ENCODE assay signal across 12 cellular contexts in the genomic region with DNA sequence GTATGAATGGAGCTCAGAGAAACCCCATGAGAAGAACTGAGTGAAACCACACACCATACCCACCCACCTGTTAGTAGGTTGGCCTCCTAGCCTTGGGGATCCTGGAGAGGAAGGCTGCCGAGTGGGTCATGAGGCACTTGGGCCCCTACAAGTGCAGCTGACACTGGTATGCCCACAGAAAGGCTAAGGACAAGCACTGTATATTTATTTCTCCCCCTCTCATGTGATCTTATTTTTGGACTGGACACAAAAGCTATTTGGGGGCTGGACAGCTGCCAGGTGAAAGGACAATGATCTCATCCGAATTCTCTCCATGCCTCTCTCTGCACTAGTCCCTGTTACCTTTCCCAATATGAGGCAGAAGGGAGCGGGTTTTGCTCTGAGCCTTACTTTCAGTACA. TPM values are rescaled to one million over a fixed set of nuclear protein-coding genes. Genes with fewer than 3 reads are reported as not detected.
DNase-seq lines count a peak whose midpoint lies in the region; ATAC-seq and TF ChIP-seq lines count a peak whose summit lies in the region.
"Had no signal": no experiment of that assay in that cellular context is flagged by ENCODE, and none has a peak within 500 bp of the region (broad histone marks: within the 10 kb centered on the region; RNA-seq: fewer than 3 reads in every experiment).

No MANE protein-coding gene starts in this region.

- WGBS in lung, 2 donors = 54 to 77% methylated on average over 3 of the region's 3 CpGs
- whole genome bisulfite sequencing in tibial nerve, 2 donors = 41 to 46% methylated on average over 2 to 3 of the region's 3 CpGs

- no peaks in the 10 kb centered on the region for H3K27me3 ChIP-seq in lung (ENCODE audit: control insufficient read depth, insufficient read depth)
- H3K27me3 ChIP-seq in tibial nerve = no peaks in the 10 kb centered on the region

- H3K36me3 ChIP-seq in lung (ENCODE audit: control insufficient read depth in 2 of 2, insufficient read depth in 2 of 2, low read length in 2 of 2) (no peaks in the 10 kb centered on the region), tibial nerve (no peaks in the 10 kb centered on the region)

- no peak for TF ChIP-seq POLR2A in tibial nerve (IDR thresholded peaks at IDR 0.05)

- H3K27ac ChIP-seq in lung (ENCODE audit: low read depth in 1 of 2, low read length in 1 of 2) = peak overlapping the region; percentile 41 to 92
- peak overlapping the region; percentile 0 to 79 (median 64) for H3K27ac ChIP-seq in tibial nerve

- DNase-seq in NCI-H2196 treated with DMSO at 0.1 percent for 48 hours (lab: John Stamatoyannopoulos, UW; ENCODE audit: unreplicated experiment) (peak; percentile 35), choroid plexus epithelial cell (ENCODE audit: low read depth) (peak; percentile 67), lung (ENCODE audit: low spot score) (no peak), tibial nerve (ENCODE audit: low spot score in 2 of 2) (no peak), NOMO-1 (lab: John Stamatoyannopoulos, UW; ENCODE audit: unreplicated experiment in 2 of 2) (no peak), OCI-M1 (lab: John Stamatoyannopoulos, UW) (no peak)
- DNase-seq: activated gamma-delta T cell treated with Interleukin-2 at 50 U/mL for 16 hours; NCI-H1930; stimulated activated naive CD4-positive, alpha-beta T cell had no signal

- TF ChIP-seq EP300 in tibial nerve (IDR thresholded peaks at IDR 0.05) = no peak

- H3K9me3 ChIP-seq in lung (ENCODE audit: control insufficient read depth in 2 of 2, insufficient read depth in 1 of 2, low read length in 1 of 2) (no peaks in the 10 kb centered on the region), tibial nerve (no peaks in the 10 kb centered on the region)

- H3K4me1 ChIP-seq in lung (ENCODE audit: control insufficient read depth in 2 of 2, insufficient read depth in 2 of 2, low read length in 2 of 2) (peaks cover 10 to 22% of the 10 kb centered on the region in 2 donors), tibial nerve (peaks cover 0 to 35% (median 14%) of the 10 kb centered on the region in 4 donors)

- no peak for ATAC-seq in lung (ENCODE audit: insufficient read depth, low FRiP score)
- ATAC-seq in GM21619 (IDR thresholded peaks at IDR 0.05; ENCODE audit: unreplicated experiment) = no peak
- ATAC-seq in GM21529 (IDR thresholded peaks at IDR 0.05; ENCODE audit: unreplicated experiment) = no peak

- no peak overlapping the region for H3K4me3 ChIP-seq in choroid plexus epithelial cell (ENCODE audit: low read depth, low read length)
- H3K4me3 ChIP-seq in lung = no peak overlapping the region
- no peak overlapping the region for H3K4me3 ChIP-seq in tibial nerve

- no peak for TF ChIP-seq CTCF in choroid plexus epithelial cell (conservative IDR thresholded peaks at IDR 0.05; ENCODE audit: low read depth, low read length)
- TF ChIP-seq CTCF in lung (IDR thresholded peaks at IDR 0.05; ENCODE audit: control extremely low read depth, extremely low read depth) = no peak
- no peak for TF ChIP-seq CTCF in tibial nerve (IDR thresholded peaks at IDR 0.05)

RNA-seq across cellular contexts. Expression of a gene that starts 12.0 kb away (rescaled TPM):
- total RNA-seq in lung (1 to 10 TPM in 1 of 2 donors, under 1 TPM in 1; 0.98 to 1.4 TPM), tibial nerve (100 to 1,000 TPM in 3 of 4 donors, 10 to 100 TPM in 1; 38.1 to 131 (median 115) TPM)
- polyA plus RNA-seq in lung = 1 to 10 TPM in 1 of 2 donors, under 1 TPM in 1; 0.47 to 1.1 TPM
- total RNA-seq: T-helper 2 cell treated with Interferon-gamma antibody and Interleukin-4, amounts not matched to agents 100 ng/mL and 5 ng/mL, for 36 hours had no signal

Comparison
In these comparisons a context has a peak if more than half of its experiments do, and no peak if none do; other contexts are left out.
1. DNase-seq: peak in NCI-H2196 treated with DMSO at 0.1 percent for 48 hours (single experiment) and choroid plexus epithelial cell (single experiment); none in lung (single experiment), tibial nerve (0 of 2), NOMO-1 (0 of 2) and OCI-M1 (single experiment).
2. RNA of a gene that starts 12.0 kb away (total RNA-seq): 38.1 to 131 TPM in tibial nerve; 0.98 to 1.4 TPM in lung; every median in the first group is over 10 times any median in the second.